ENCODE assay signal across 12 cellular contexts in genomic region chr1:101044259-101044658, GRCh38. TPM values are rescaled to one million over a fixed set of nuclear protein-coding genes. Genes with fewer than 3 reads are reported as not detected.
DNase-seq lines count a peak whose midpoint lies in the region; ATAC-seq and TF ChIP-seq lines count a peak whose summit lies in the region.
"Had no signal": no experiment of that assay in that cellular context is flagged by ENCODE, and none has a peak within 500 bp of the region (broad histone marks: within the 10 kb centered on the region; RNA-seq: fewer than 3 reads in every experiment).

No MANE protein-coding gene starts in this region.

- ATAC-seq in GM18511 (IDR thresholded peaks at IDR 0.05; ENCODE audit: unreplicated experiment) (peak; percentile 48), HG02610 (IDR thresholded peaks at IDR 0.05; ENCODE audit: unreplicated experiment) (peak; percentile 65), activated B cell treated with CpG ODN at 0.5 μM for 24 hours (ENCODE audit: low read depth) (no peak)
- peak; percentile 34 to 38 for ATAC-seq in stimulated activated naive B cell treated with anti-CD40 and anti-IgM and Interleukin-4, amounts not matched to agents 10 μg/mL and 1 μg/mL and 100 μg/mL, for 72 hours (replicated peaks)
- ATAC-seq: K562 had no signal

- no peak for TF ChIP-seq CTCF in activated B cell treated with CpG ODN at 0.5 μM for 24 hours (IDR thresholded peaks at IDR 0.05)

- intact Hi-C loops in activated B cell treated with CpG ODN at 0.5 μM for 24 hours (cut with micrococcal nuclease), result no loop called here
- intact Hi-C loops in cardiac septum (cut with DNase I), result loop anchor here (5.0 kb wide), 1 partner anchor 193 kb away; the partner anchor contains the start of gene S1PR1

- DNase-seq in activated B cell treated with CpG ODN at 0.5 μM for 24 hours (no peak), cardiac septum (ENCODE audit: low spot score) (no peak), middle frontal gyrus (ENCODE audit: extremely low spot score, low spot score) (no peak)
- DNase-seq in stimulated activated naive B cell treated with anti-CD40 and anti-IgM and Interleukin-4, amounts not matched to agents 10 μg/mL and 1 μg/mL and 100 μg/mL, for 72 hours, result no peak
- no peak for DNase-seq in activated CD4-positive, alpha-beta T cell treated with anti-CD3 and anti-CD28 coated beads, Interleukin-2, amount 50 U/mL, for 4 hours
- DNase-seq: C1 segment of cervical spinal cord; Calu3; CD4-positive, alpha-beta T cell; DMS 273 treated with DMSO at 0.1 percent for 48 hours had no signal

- peaks cover 11% of the 10 kb centered on the region for H3K9me3 Mint-ChIP-seq in activated B cell treated with CpG ODN at 0.5 μM for 24 hours
- H3K9me3 Mint-ChIP-seq in stimulated activated naive B cell treated with anti-CD40 and anti-IgM and Interleukin-4, amounts not matched to agents 10 μg/mL and 1 μg/mL and 100 μg/mL, for 72 hours, result peaks cover 10 to 12% of the 10 kb centered on the region in 2 donors

- CTCF ChIA-PET in activated B cell treated with CpG ODN at 0.5 μM for 24 hours (lab: Charles Lee), result interaction anchor here (1.1 kb wide), 1 partner anchor 244 kb away, joined by 4 read pairs; no protein-coding TSS in a partner anchor

- POLR2A ChIA-PET in activated B cell treated with CpG ODN at 0.5 μM for 24 hours (lab: Charles Lee), result interaction anchor here (0.9 kb wide), 1 partner anchor 13 kb away, joined by 5 read pairs; no protein-coding TSS in a partner anchor

- peaks cover 44% of the 10 kb centered on the region for H3K4me1 Mint-ChIP-seq in activated B cell treated with CpG ODN at 0.5 μM for 24 hours
- H3K4me1 Mint-ChIP-seq in stimulated activated naive B cell treated with anti-CD40 and anti-IgM and Interleukin-4, amounts not matched to agents 10 μg/mL and 1 μg/mL and 100 μg/mL, for 72 hours, result peaks cover 18 to 22% of the 10 kb centered on the region in 2 donors

- H3K27ac Mint-ChIP-seq in activated B cell treated with CpG ODN at 0.5 μM for 24 hours, result peak overlapping the region; percentile 79
- no peak overlapping the region for H3K27ac Mint-ChIP-seq in stimulated activated naive B cell treated with anti-CD40 and anti-IgM and Interleukin-4, amounts not matched to agents 10 μg/mL and 1 μg/mL and 100 μg/mL, for 72 hours
- H3K27ac Mint-ChIP-seq: CD4-positive, alpha-beta T cell had no signal

- no peaks in the 10 kb centered on the region for H3K27me3 Mint-ChIP-seq in activated B cell treated with CpG ODN at 0.5 μM for 24 hours
- no peaks in the 10 kb centered on the region for H3K27me3 Mint-ChIP-seq in stimulated activated naive B cell treated with anti-CD40 and anti-IgM and Interleukin-4, amounts not matched to agents 10 μg/mL and 1 μg/mL and 100 μg/mL, for 72 hours
- H3K27me3 Mint-ChIP-seq: CD4-positive, alpha-beta T cell had no signal

- no peak overlapping the region for H3K4me3 Mint-ChIP-seq in activated B cell treated with CpG ODN at 0.5 μM for 24 hours
- no peak overlapping the region for H3K4me3 Mint-ChIP-seq in stimulated activated naive B cell treated with anti-CD40 and anti-IgM and Interleukin-4, amounts not matched to agents 10 μg/mL and 1 μg/mL and 100 μg/mL, for 72 hours
- H3K4me3 Mint-ChIP-seq: CD4-positive, alpha-beta T cell had no signal

- H3K36me3 Mint-ChIP-seq in activated B cell treated with CpG ODN at 0.5 μM for 24 hours (ENCODE audit: low read depth), result peaks cover 26% of the 10 kb centered on the region
- H3K36me3 Mint-ChIP-seq in stimulated activated naive B cell treated with anti-CD40 and anti-IgM and Interleukin-4, amounts not matched to agents 10 μg/mL and 1 μg/mL and 100 μg/mL, for 72 hours, result peaks cover 32 to 35% of the 10 kb centered on the region in 2 donors

RNA-seq across cellular contexts. Expression of gene DPH5, which starts 18.7 kb away (rescaled TPM):
- 45.2 and 51.9 TPM in 2 replicates for total RNA-seq in activated B cell treated with CpG ODN at 0.5 μM for 24 hours
- total RNA-seq in cardiac septum, result 35.4 TPM
